Comparison of ENCODE assay signal across 1 cellular context in genomic region chr12:132477009-132477702, GRCh38.
TF ChIP-seq lines count a peak whose summit lies in the region.

No MANE protein-coding gene starts in this region.

TF ChIP-seq in GM12878, 131 proteins besides CTCF, POLR2A, EP300 and RAD21:
- 0 out of 2 replicates have a peak, but pooled peaks have one; percentile 19 for TF ChIP-seq TCF3 (IDR thresholded peaks at IDR 0.05; ENCODE audit: borderline replicate concordance, insufficient read depth, low read depth, low read length)
- peak; percentile 38 for TF ChIP-seq RUNX3 (IDR thresholded peaks at IDR 0.05; ENCODE audit: low read length)
- no peak for TF ChIP-seq SREBF1 (IDR thresholded peaks at IDR 0.05; ENCODE audit: low read length)
- TF ChIP-seq TCF12 (IDR thresholded peaks at IDR 0.05; ENCODE audit: low read depth, low read length), result peak; percentile 48; the same call in 1 of the 2 replicates
- TF ChIP-seq ZSCAN29 (IDR thresholded peaks at IDR 0.05), result no peak
